Comparison of ENCODE assay signal across 12 cellular contexts in genomic region chrX:128518508-128518907, GRCh38.
DNase-seq lines count a peak whose midpoint lies in the region; ATAC-seq, FAIRE-seq and TF ChIP-seq lines count a peak whose summit lies in the region.
"Had no signal": no experiment of that assay in that cellular context is flagged by ENCODE, and none has a peak within 500 bp of the region (broad histone marks: within the 10 kb centered on the region; RNA-seq: fewer than 3 reads in every experiment).

No MANE protein-coding gene starts in this region.

- no peak overlapping the region for H2BK15ac ChIP-seq in neuronal stem cell (ENCODE audit: low read length)

- no peak overlapping the region for H3K4me3 Mint-ChIP-seq in activated T-helper 1 cell treated with anti-CD3 and anti-CD28 coated beads, Interleukin-12 subunit alpha, Interleukin-12 subunit beta, Interleukin-2, Interleukin-4 antibody, amounts not matched to agents 30 ng/mL and 10 ng/mL and 1 ng/mL, durations not matched to agents 14 hours and 24 hours and 36 hours
- H3K4me3 Mint-ChIP-seq: activated naive CD4-positive, alpha-beta T cell treated with anti-CD3 and anti-CD28 coated beads, Interleukin-2, amount 50 U/mL, for 24 hours had no signal

- BruUV-seq in HepG2 (replicated peaks; lab: Mats Ljungman, UMichigan), result no TSS peak

- CTCF ChIA-PET in HepG2 (lab: Yijun Ruan, JAX; ENCODE audit: low intra/inter-chr PET ratio, low total read pairs), result no interaction called here

- no peak for TF ChIP-seq POLR2A in HepG2 (IDR thresholded peaks at IDR 0.05; ENCODE audit: insufficient read depth in 1 of 2, low read depth in 2 of 2, low read length in 2 of 2)

- TF ChIP-seq RAD21 in HepG2 (CRISPR knock-in tag; IDR thresholded peaks at IDR 0.05), result no peak

- no peaks in the 10 kb centered on the region for H3K9me2 ChIP-seq in SU-DHL-6 (replicated peaks; ENCODE audit: insufficient read depth, low read length)

- no peaks in the 10 kb centered on the region for H3K79me2 ChIP-seq in SU-DHL-6 (ENCODE audit: insufficient read depth, low read length)
- H3K79me2 ChIP-seq in HepG2 (ENCODE audit: insufficient read depth, low read length), result no peaks in the 10 kb centered on the region

- H3K9me3 Mint-ChIP-seq in activated T-helper 1 cell treated with anti-CD3 and anti-CD28 coated beads, Interleukin-12 subunit alpha, Interleukin-12 subunit beta, Interleukin-2, Interleukin-4 antibody, amounts not matched to agents 30 ng/mL and 10 ng/mL and 1 ng/mL, durations not matched to agents 14 hours and 24 hours and 36 hours, result no peaks in the 10 kb centered on the region
- H3K9me3 Mint-ChIP-seq: activated naive CD4-positive, alpha-beta T cell treated with anti-CD3 and anti-CD28 coated beads, Interleukin-2, amount 50 U/mL, for 24 hours had no signal

- H3K4ac ChIP-seq in neuronal stem cell (ENCODE audit: low read length), result no peak overlapping the region

- H3K9me3 ChIP-seq in SU-DHL-6 (ENCODE audit: insufficient read depth, low read length), result no peaks in the 10 kb centered on the region
- no peaks in the 10 kb centered on the region for H3K9me3 ChIP-seq in HepG2 (ENCODE audit: low read length)
- H3K9me3 ChIP-seq in lower lobe of right lung, result no peaks in the 10 kb centered on the region
- H3K9me3 ChIP-seq in neuronal stem cell (replicated peaks in 1 of 2; ENCODE audit: control insufficient read depth in 2 of 2, insufficient read depth in 1 of 2, low read depth in 1 of 2, low read length in 2 of 2), result no peaks in the 10 kb centered on the region

- intact Hi-C loops in HepG2 (cut with micrococcal nuclease; ENCODE audit: unreplicated experiment), result loop anchor here (2.0 to 5.0 kb wide), 2 partner anchors 268 to 459 kb away; no protein-coding TSS in a partner anchor
- intact Hi-C loops in activated T-helper 1 cell treated with anti-CD3 and anti-CD28 coated beads, Interleukin-12 subunit alpha, Interleukin-12 subunit beta, Interleukin-2, Interleukin-4 antibody, amounts not matched to agents 30 ng/mL and 10 ng/mL and 1 ng/mL, durations not matched to agents 14 hours and 24 hours and 36 hours (cut with micrococcal nuclease), result no loop called here
- intact Hi-C loops in lower lobe of right lung (cut with DNase I), result no loop called here

- no peak overlapping the region for H3K4me3 ChIP-seq in SU-DHL-6 (ENCODE audit: insufficient read depth, low read length, poor library complexity, severe bottlenecking)
- H3K4me3 ChIP-seq in HepG2 (replicated peaks in 1 of 3; ENCODE audit: insufficient read depth in 1 of 3, low read depth in 2 of 3, low read length in 3 of 3), result no peak overlapping the region
- no peak overlapping the region for H3K4me3 ChIP-seq in lower lobe of right lung
- no peak overlapping the region for H3K4me3 ChIP-seq in neuronal stem cell (ENCODE audit: low read length in 2 of 2)
- H3K4me3 ChIP-seq: lung had no signal

- H3K4me2 ChIP-seq in SU-DHL-6 (ENCODE audit: low read depth, low read length, poor library complexity, severe bottlenecking) (no peak overlapping the region), HepG2 (ENCODE audit: low read depth, low read length) (no peak overlapping the region; the same call in 1 of the 2 replicates), neuronal stem cell (ENCODE audit: insufficient read depth, low read length, poor library complexity, severe bottlenecking) (no peak overlapping the region)

- no peaks in the 10 kb centered on the region for H3K4me1 Mint-ChIP-seq in activated T-helper 1 cell treated with anti-CD3 and anti-CD28 coated beads, Interleukin-12 subunit alpha, Interleukin-12 subunit beta, Interleukin-2, Interleukin-4 antibody, amounts not matched to agents 30 ng/mL and 10 ng/mL and 1 ng/mL, durations not matched to agents 14 hours and 24 hours and 36 hours (ENCODE audit: low read depth)
- H3K4me1 Mint-ChIP-seq: activated naive CD4-positive, alpha-beta T cell treated with anti-CD3 and anti-CD28 coated beads, Interleukin-2, amount 50 U/mL, for 24 hours had no signal

- no peaks in the 10 kb centered on the region for H3K27me3 ChIP-seq in SU-DHL-6 (ENCODE audit: low read length)
- no peaks in the 10 kb centered on the region for H3K27me3 ChIP-seq in HepG2 (ENCODE audit: control insufficient read depth in 1 of 2, insufficient read depth in 2 of 2, low read length in 2 of 2)
- no peaks in the 10 kb centered on the region for H3K27me3 ChIP-seq in lower lobe of right lung (ENCODE audit: low read depth)
- no peaks in the 10 kb centered on the region for H3K27me3 ChIP-seq in neuronal stem cell (ENCODE audit: control insufficient read depth in 3 of 3, insufficient read depth in 3 of 3, low read depth in 1 of 3, low read length in 3 of 3)

- POLR2A ChIA-PET in HepG2 (lab: Yijun Ruan, JAX), result no interaction called here

- no peaks in the 10 kb centered on the region for H3F3A ChIP-seq in SU-DHL-6 (ENCODE audit: insufficient read depth)

- H4K8ac ChIP-seq in neuronal stem cell (ENCODE audit: low read depth, low read length), result no peak overlapping the region

- TF ChIP-seq EP300 in HepG2 (IDR thresholded peaks at IDR 0.05; ENCODE audit: low read depth in 2 of 2, low read length in 2 of 2), result no peak
- TF ChIP-seq EP300 in HepG2 (CRISPR knock-in tag; IDR thresholded peaks at IDR 0.05; ENCODE audit: borderline replicate concordance), result no peak

- H2AK5ac ChIP-seq in neuronal stem cell (ENCODE audit: low read depth, low read length), result no peak overlapping the region

- TF ChIP-seq CTCF in SU-DHL-6 (IDR thresholded peaks at IDR 0.05; ENCODE audit: insufficient read depth, low read length, poor library complexity, severe bottlenecking) (peak; percentile 8), HepG2 (CRISPR knock-in tag; IDR thresholded peaks at IDR 0.05) (peak; percentile 61), lower lobe of right lung (IDR thresholded peaks at IDR 0.05) (no peak)

- H4K20me1 ChIP-seq in SU-DHL-6 (ENCODE audit: low read depth, low read length) (no peaks in the 10 kb centered on the region), HepG2 (ENCODE audit: insufficient read depth, low read length) (no peaks in the 10 kb centered on the region)

- no peaks in the 10 kb centered on the region for H3K36me3 Mint-ChIP-seq in activated T-helper 1 cell treated with anti-CD3 and anti-CD28 coated beads, Interleukin-12 subunit alpha, Interleukin-12 subunit beta, Interleukin-2, Interleukin-4 antibody, amounts not matched to agents 30 ng/mL and 10 ng/mL and 1 ng/mL, durations not matched to agents 14 hours and 24 hours and 36 hours (ENCODE audit: low read depth)
- H3K36me3 Mint-ChIP-seq: activated naive CD4-positive, alpha-beta T cell treated with anti-CD3 and anti-CD28 coated beads, Interleukin-2, amount 50 U/mL, for 24 hours had no signal

- peak; percentile 86 for FAIRE-seq in HepG2 (lab: Jason Lieb, UNC)
- FAIRE-seq: GM19239 had no signal

- no peaks in the 10 kb centered on the region for H3K36me3 ChIP-seq in SU-DHL-6 (ENCODE audit: low read length)
- H3K36me3 ChIP-seq in HepG2 (replicated peaks in 1 of 2; ENCODE audit: control insufficient read depth in 1 of 2, insufficient read depth in 2 of 2, low read length in 2 of 2), result no peaks in the 10 kb centered on the region
- H3K36me3 ChIP-seq in lower lobe of right lung, result no peaks in the 10 kb centered on the region
- H3K36me3 ChIP-seq in neuronal stem cell (replicated peaks in 1 of 2; ENCODE audit: control insufficient read depth in 2 of 2, insufficient read depth in 2 of 2, low read length in 2 of 2), result no peaks in the 10 kb centered on the region

- no peak overlapping the region for H3K27ac Mint-ChIP-seq in activated T-helper 1 cell treated with anti-CD3 and anti-CD28 coated beads, Interleukin-12 subunit alpha, Interleukin-12 subunit beta, Interleukin-2, Interleukin-4 antibody, amounts not matched to agents 30 ng/mL and 10 ng/mL and 1 ng/mL, durations not matched to agents 14 hours and 24 hours and 36 hours
- H3K27ac Mint-ChIP-seq: activated naive CD4-positive, alpha-beta T cell treated with anti-CD3 and anti-CD28 coated beads, Interleukin-2, amount 50 U/mL, for 24 hours had no signal

- WGBS in HepG2 (ENCODE audit: low lambda C conversion rate), result 0% methylated on average over 1 of the region's 3 CpGs
- WGBS in neuronal stem cell (ENCODE audit: extremely low coverage in 2 of 2, insufficient read length in 2 of 2, insufficient replicate concordance in 1 of 2), 2 donors, result no CpG with 5 or more reads among the region's 3 CpGs

- H2AFZ ChIP-seq in SU-DHL-6 (ENCODE audit: low read depth, low read length, severe bottlenecking), result no peak overlapping the region
- H2AFZ ChIP-seq in HepG2 (ENCODE audit: low read length), result no peak overlapping the region
- no peak overlapping the region for H2AFZ ChIP-seq in neuronal stem cell (ENCODE audit: low read length)

- no peak overlapping the region for H2BK12ac ChIP-seq in neuronal stem cell (ENCODE audit: low read length)

- no peak overlapping the region for H4K91ac ChIP-seq in neuronal stem cell (ENCODE audit: low read depth, low read length, poor library complexity)

- no peak overlapping the region for H2BK5ac ChIP-seq in neuronal stem cell (ENCODE audit: low read length)

- no peak overlapping the region for H3K18ac ChIP-seq in neuronal stem cell (ENCODE audit: low read length)

- H3K27ac ChIP-seq in SU-DHL-6 (ENCODE audit: low read depth, low read length) (no peak overlapping the region), HepG2 (ENCODE audit: extremely low read length, insufficient read depth, low read length) (no peak overlapping the region), lower lobe of right lung (no peak overlapping the region), neuronal stem cell (replicated peaks; ENCODE audit: low read length) (no peak overlapping the region)

- no peaks in the 10 kb centered on the region for H3K27me3 Mint-ChIP-seq in activated T-helper 1 cell treated with anti-CD3 and anti-CD28 coated beads, Interleukin-12 subunit alpha, Interleukin-12 subunit beta, Interleukin-2, Interleukin-4 antibody, amounts not matched to agents 30 ng/mL and 10 ng/mL and 1 ng/mL, durations not matched to agents 14 hours and 24 hours and 36 hours (ENCODE audit: insufficient read depth)
- H3K27me3 Mint-ChIP-seq: activated naive CD4-positive, alpha-beta T cell treated with anti-CD3 and anti-CD28 coated beads, Interleukin-2, amount 50 U/mL, for 24 hours had no signal

- H3K79me1 ChIP-seq in neuronal stem cell (ENCODE audit: low read depth, low read length), result no peaks in the 10 kb centered on the region

- peak; percentile 87 for ATAC-seq in GM18502 (IDR thresholded peaks at IDR 0.05; ENCODE audit: poor library complexity, unreplicated experiment)
- ATAC-seq in HepG2, result peak; percentile 84
- no peak for ATAC-seq in lower lobe of right lung
- no peak for ATAC-seq in HG03097 (IDR thresholded peaks at IDR 0.05; ENCODE audit: low FRiP score, unreplicated experiment)

- no peak overlapping the region for H3K14ac ChIP-seq in neuronal stem cell (ENCODE audit: low read length)

- H3K9ac ChIP-seq in SU-DHL-6 (ENCODE audit: low read length) (no peak overlapping the region), HepG2 (ENCODE audit: insufficient read depth, low read depth, low read length) (no peak overlapping the region), neuronal stem cell (ENCODE audit: low read depth, low read length, poor library complexity) (no peak overlapping the region)

- no peak overlapping the region for H2BK120ac ChIP-seq in neuronal stem cell (ENCODE audit: low read depth, low read length)

- no peak overlapping the region for H3K23ac ChIP-seq in neuronal stem cell (ENCODE audit: low read depth, low read length, poor library complexity)

- H3K4me1 ChIP-seq in HepG2 (ENCODE audit: insufficient read depth, low read length) (no peaks in the 10 kb centered on the region), lower lobe of right lung (no peaks in the 10 kb centered on the region), neuronal stem cell (ENCODE audit: control insufficient read depth in 2 of 2, insufficient read depth in 1 of 2, low read depth in 1 of 2, low read length in 2 of 2) (no peaks in the 10 kb centered on the region)

- in situ Hi-C loops in HepG2 (cut with HindIII; ENCODE audit: extremely low pct_ligation_motif_present, low pct_unique_long_range_greater_than_20kb), result no loop called here

- DNase-seq in HT-29 (ENCODE audit: low spot score) (peak; percentile 45), HepG2 (ENCODE audit: low spot score) (peak; percentile 6), lower lobe of right lung (no peak), neuronal stem cell (ENCODE audit: low spot score) (no peak)
- no peak for DNase-seq in activated T-helper 1 cell treated with anti-CD3 and anti-CD28 coated beads, Interleukin-12 subunit alpha, Interleukin-12 subunit beta, Interleukin-2, Interleukin-4 antibody, amounts not matched to agents 30 ng/mL and 10 ng/mL and 1 ng/mL, durations not matched to agents 14 hours and 24 hours and 36 hours (ENCODE audit: low spot score)
- DNase-seq: NCI-H446 treated with DMSO at 0.1 percent for 48 hours had no signal

Comparison
In these comparisons a context has a peak if more than half of its experiments do, and no peak if none do; other contexts are left out.
1. ATAC-seq: peak in GM18502 (single experiment) and HepG2 (single experiment); none in lower lobe of right lung (0 of 2) and HG03097 (single experiment).
2. DNase-seq: peak in HT-29 (single experiment) and HepG2 (single experiment); none in activated T-helper 1 cell treated with anti-CD3 and anti-CD28 coated beads, Interleukin-12 subunit alpha, Interleukin-12 subunit beta, Interleukin-2, Interleukin-4 antibody, amounts not matched to agents 30 ng/mL and 10 ng/mL and 1 ng/mL, durations not matched to agents 14 hours and 24 hours and 36 hours (single experiment), lower lobe of right lung (single experiment) and neuronal stem cell (single experiment).